8 cellular contexts compared by ENCODE assay signal in genomic region chr17:64661731-64661980, GRCh38. TPM values are rescaled to one million over a fixed set of nuclear protein-coding genes. Genes with fewer than 3 reads are reported as not detected.
A peak's percentile ranks its signal among the peaks of the same experiment; 100 is the strongest.
DNase-seq lines count a peak whose midpoint lies in the region; ATAC-seq and TF ChIP-seq lines count a peak whose summit lies in the region.

No MANE protein-coding gene starts in this region.

- H3K27ac ChIP-seq in esophagus squamous epithelium = peak overlapping the region; percentile 87 to 98 (median 95)
- peak overlapping the region; percentile 90 to 94 for H3K27ac ChIP-seq in ovary

- no peak for TF ChIP-seq EP300 in ovary (IDR thresholded peaks at IDR 0.05)

- TF ChIP-seq POLR2A in esophagus squamous epithelium (IDR thresholded peaks at IDR 0.05) (no peak), ovary (IDR thresholded peaks at IDR 0.05) (no peak)

- no peaks in the 10 kb centered on the region for H3K9me3 ChIP-seq in esophagus squamous epithelium
- H3K9me3 ChIP-seq in ovary = no peaks in the 10 kb centered on the region

- H3K4me3 ChIP-seq in esophagus squamous epithelium = peak overlapping the region; percentile 73 to 97 (median 86)
- peak overlapping the region; percentile 45 for H3K4me3 ChIP-seq in ovary

- TF ChIP-seq CTCF in esophagus squamous epithelium (IDR thresholded peaks at IDR 0.05) = no peak
- TF ChIP-seq CTCF in ovary (IDR thresholded peaks at IDR 0.05) = no peak

- H3K27me3 ChIP-seq in esophagus squamous epithelium (no peaks in the 10 kb centered on the region), ovary (no peaks in the 10 kb centered on the region)

- ATAC-seq in GM21423 (IDR thresholded peaks at IDR 0.05; ENCODE audit: unreplicated experiment) (peak; percentile 36), SK-N-SH treated with all-trans-retinoic acid at 6 μM for 48 hours (peak; percentile 1; the same call in 2 of the 3 replicates), HG02870 (IDR thresholded peaks at IDR 0.05; ENCODE audit: unreplicated experiment) (no peak)

- DNase-seq in Ammon's horn (ENCODE audit: low spot score) (peak; percentile 38), esophagus squamous epithelium (lab: John Stamatoyannopoulos, UW) (no peak), ovary (peak in 4 of 5 donors; percentile 51 to 71 (median 56)), islet precursor cell (no peak), OCI-M2 (lab: John Stamatoyannopoulos, UW; ENCODE audit: unreplicated experiment) (no peak)

- intact Hi-C loops in esophagus squamous epithelium (cut with DNase I) = no loop called here
- intact Hi-C loops in ovary (cut with DNase I) = no loop called here

- H3K4me1 ChIP-seq in esophagus squamous epithelium = peaks cover 11 to 62% (median 15%) of the 10 kb centered on the region in 3 donors
- H3K4me1 ChIP-seq in ovary (ENCODE audit: insufficient read depth) = peaks cover 4% of the 10 kb centered on the region

- no peaks in the 10 kb centered on the region for H3K36me3 ChIP-seq in esophagus squamous epithelium
- H3K36me3 ChIP-seq in ovary = no peaks in the 10 kb centered on the region

- WGBS in esophagus squamous epithelium, 2 donors = 0% methylated on average over 3 of the region's 32 CpGs; no CpG with 5 or more reads in 1 of the 2 donors
- WGBS in ovary, 3 donors = 0 to 1% (median 0%) methylated on average over 4 to 32 of the region's 32 CpGs

TF ChIP-seq in SK-N-SH treated with all-trans-retinoic acid at 6 μM for 48 hours, 23 proteins besides CTCF, POLR2A, EP300 and RAD21:
- TF ChIP-seq PATZ1 (CRISPR knock-in tag; IDR thresholded peaks at IDR 0.05; ENCODE audit: borderline replicate concordance) (no peak), ARNTL (CRISPR knock-in tag; IDR thresholded peaks at IDR 0.05; ENCODE audit: borderline replicate concordance, low read depth) (no peak), BACH2 (CRISPR knock-in tag; IDR thresholded peaks at IDR 0.05; ENCODE audit: borderline replicate concordance) (no peak), TSHZ2 (CRISPR knock-in tag; IDR thresholded peaks at IDR 0.05) (no peak), ZNF70 (CRISPR knock-in tag; IDR thresholded peaks at IDR 0.05) (no peak), CREB5 (CRISPR knock-in tag; IDR thresholded peaks at IDR 0.05; ENCODE audit: low read depth) (no peak), CSDC2 (CRISPR knock-in tag; IDR thresholded peaks at IDR 0.05) (no peak), TCF4 (CRISPR knock-in tag; IDR thresholded peaks at IDR 0.05; ENCODE audit: borderline replicate concordance) (no peak), CSRNP3 (CRISPR knock-in tag; IDR thresholded peaks at IDR 0.05) (no peak), GLIS3 (CRISPR knock-in tag; IDR thresholded peaks at IDR 0.05) (no peak), ZNF8 (CRISPR knock-in tag; IDR thresholded peaks at IDR 0.05) (no peak), ISL1 (CRISPR knock-in tag; IDR thresholded peaks at IDR 0.05) (no peak), ZNF565 (CRISPR knock-in tag; conservative IDR thresholded peaks at IDR 0.05; ENCODE audit: low read depth) (no peak), ESRRG (CRISPR knock-in tag; IDR thresholded peaks at IDR 0.05) (no peak), PPARA (CRISPR knock-in tag; IDR thresholded peaks at IDR 0.05; ENCODE audit: borderline replicate concordance) (no peak), ZFP3 (CRISPR knock-in tag; IDR thresholded peaks at IDR 0.05) (no peak), SNAI2 (CRISPR knock-in tag; IDR thresholded peaks at IDR 0.05) (no peak), ZFP30 (CRISPR knock-in tag; IDR thresholded peaks at IDR 0.05) (no peak)

RNA-seq across cellular contexts. Expression of gene SMURF2, which starts 0.5 kb away (rescaled TPM):
- total RNA-seq in esophagus squamous epithelium (10 to 100 TPM in 2 of 4 donors, 1 to 10 TPM in 2; 7.0 to 22.7 (median 13.0) TPM), ovary (10 to 100 TPM; 16.4 to 29.0 (median 24.6) TPM)
- 10 to 100 TPM in 1 of 2 donors, 1 to 10 TPM in 1; 9.9 to 18.4 TPM for polyA plus RNA-seq in ovary

Comparison
In these comparisons a context has a peak if more than half of its experiments do, and no peak if none do; other contexts are left out.
1. DNase-seq: peak in Ammon's horn (single experiment) and ovary (4 of 5); none in esophagus squamous epithelium (single experiment), islet precursor cell (single experiment) and OCI-M2 (single experiment).